Comparison of ENCODE assay signal across 1 cellular context in genomic region chr1:156428772-156429288, GRCh38.
TF ChIP-seq lines count a peak whose summit lies in the region.

No MANE protein-coding gene starts in this region.

TF ChIP-seq in H1, 55 proteins besides CTCF, POLR2A, EP300 and RAD21:
- TF ChIP-seq SIX5 (IDR thresholded peaks at IDR 0.05; ENCODE audit: low read depth, low read length) = no peak
- TF ChIP-seq TBP (IDR thresholded peaks at IDR 0.05; ENCODE audit: low read depth, low read length) = no peak
- TF ChIP-seq BACH1 (IDR thresholded peaks at IDR 0.05; ENCODE audit: low read length) = no peak
- no peak for TF ChIP-seq GTF2F1 (IDR thresholded peaks at IDR 0.05; ENCODE audit: borderline replicate concordance, low read depth, low read length)
- no peak for TF ChIP-seq NRF1 (IDR thresholded peaks at IDR 0.05; ENCODE audit: low read depth, low read length)
- TF ChIP-seq CTBP2 (IDR thresholded peaks at IDR 0.05; ENCODE audit: borderline replicate concordance, insufficient read depth, insufficient read length, low read length) = no peak
- TF ChIP-seq POU5F1 (IDR thresholded peaks at IDR 0.05; ENCODE audit: low read depth, low read length) = no peak
- no peak for TF ChIP-seq TAF1 (IDR thresholded peaks at IDR 0.05; ENCODE audit: low read depth, low read length)
- TF ChIP-seq SP4 (IDR thresholded peaks at IDR 0.05; ENCODE audit: low read length) = no peak
- TF ChIP-seq ATF2 (IDR thresholded peaks at IDR 0.05; ENCODE audit: low read length) = no peak
- no peak for TF ChIP-seq SP2 (IDR thresholded peaks at IDR 0.05; ENCODE audit: low read length)
- no peak for TF ChIP-seq MAFK (IDR thresholded peaks at IDR 0.05; ENCODE audit: low read depth, low read length)
- TF ChIP-seq SIN3A (conservative IDR thresholded peaks at IDR 0.05 in 1 of 2, IDR thresholded peaks at IDR 0.05 in 1 of 2; ENCODE audit: low read depth in 1 of 2, low read length in 2 of 2) = no peak
- TF ChIP-seq YY1 (IDR thresholded peaks at IDR 0.05; ENCODE audit: low read depth, low read length) = no peak
- no peak for TF ChIP-seq GABPA (IDR thresholded peaks at IDR 0.05; ENCODE audit: borderline replicate concordance, insufficient read depth, low read length)
- TF ChIP-seq CHD1 (IDR thresholded peaks at IDR 0.05; ENCODE audit: low read depth, low read length) = no peak
- no peak for TF ChIP-seq RXRA (IDR thresholded peaks at IDR 0.05; ENCODE audit: insufficient read depth, low read depth, low read length)
- no peak for TF ChIP-seq JUN (IDR thresholded peaks at IDR 0.05; ENCODE audit: low read depth, low read length)
- no peak for TF ChIP-seq JUND (IDR thresholded peaks at IDR 0.05; ENCODE audit: low read length)
